ENCODE assay signal across 34 cellular contexts in genomic region chr15:74295800-74296199, GRCh38. TPM values are rescaled to one million over a fixed set of nuclear protein-coding genes. Genes with fewer than 3 reads are reported as not detected.
DNase-seq lines count a peak whose midpoint lies in the region; ATAC-seq, FAIRE-seq and TF ChIP-seq lines count a peak whose summit lies in the region.
"Had no signal": no experiment of that assay in that cellular context is flagged by ENCODE, and none has a peak within 500 bp of the region (broad histone marks: within the 10 kb centered on the region; RNA-seq: fewer than 3 reads in every experiment).

No MANE protein-coding gene starts in this region.

- 92% methylated on average over 6 of the region's 6 CpGs for WGBS in smooth muscle cell (ENCODE audit: low lambda C conversion rate)

- no peak overlapping the region for H2AFZ ChIP-seq in PC-9
- H2AFZ ChIP-seq in smooth muscle cell (ENCODE audit: low read depth): no peak overlapping the region
- H2AFZ ChIP-seq: hepatocyte had no signal

- intact Hi-C loops in PC-9 (cut with micrococcal nuclease; ENCODE audit: unreplicated experiment): no loop called here
- intact Hi-C loops in mucosa of descending colon (cut with DNase I, micrococcal nuclease): no loop called here

- H3K4me3 ChIP-seq in PC-9 (no peak overlapping the region), epithelial cell of proximal tubule (ENCODE audit: low read depth, low read length) (no peak overlapping the region), smooth muscle cell (no peak overlapping the region), mucosa of descending colon (no peak overlapping the region)
- H3K4me3 ChIP-seq: ascending aorta, BLaER1, cardiac muscle cell, coronary artery, HAP-1, hepatocyte, right lobe of liver had no signal

- H3K4me2 ChIP-seq in PC-9 (no peak overlapping the region), smooth muscle cell (no peak overlapping the region)
- H3K4me2 ChIP-seq: BLaER1, hepatocyte, KMS-11 had no signal

- BruUV-seq in PC-9 (replicated peaks; lab: Mats Ljungman, UMichigan): no TSS peak

- POLR2A ChIA-PET in PC-9 (lab: Charles Lee; ENCODE audit: unreplicated experiment): no interaction called here

- H3K9me3 ChIP-seq in PC-9 (ENCODE audit: insufficient read depth, low read depth): no peaks in the 10 kb centered on the region
- H3K9me3 ChIP-seq in smooth muscle cell (replicated peaks; ENCODE audit: low read depth): no peaks in the 10 kb centered on the region
- H3K9me3 ChIP-seq in mucosa of descending colon: no peaks in the 10 kb centered on the region
- H3K9me3 ChIP-seq: ascending aorta, BLaER1, HAP-1, right lobe of liver had no signal

- DNase-seq in COLO668 (lab: John Stamatoyannopoulos, UW; ENCODE audit: unreplicated experiment) (peak; percentile 13), PC-9 (peak in 1 of 2 experiments; percentile 14), epithelial cell of proximal tubule (ENCODE audit: low read depth) (no peak), smooth muscle cell (lab: John Stamatoyannopoulos, UW; ENCODE audit: unreplicated experiment) (no peak), D721Med (ENCODE audit: insufficient read length, low spot score) (no peak), mucosa of descending colon (no peak), HTR-8/SVneo (ENCODE audit: insufficient read length, low spot score) (no peak)
- DNase-seq: activated CD4-positive, alpha-beta T cell treated with anti-CD3 and anti-CD28 coated beads, Interleukin-2, amount 10 ng/mL, durations not matched to agents 24 days and 14 days; activated effector memory CD4-positive, alpha-beta T cell treated with anti-CD3 and anti-CD28 coated beads, Interleukin-2, amount 50 U/mL, for 16 hours; activated naive CD8-positive, alpha-beta T cell treated with anti-CD3 and anti-CD28 coated beads, Interleukin-2, amount 10 ng/mL, durations not matched to agents 7 days and 5 days; activated T-cell treated with anti-CD3 and anti-CD28 coated beads, Interleukin-2, amount 50 U/mL, for 1 hour; COR-L47; DND-41; effector memory CD8-positive, alpha-beta T cell; left cardiac atrium; mammary epithelial cell; NCI-H1436; NCI-H524 treated with DMSO at 0.1 percent for 48 hours; right lobe of liver; stimulated activated CD4-positive, alpha-beta T cell treated with anti-CD3 and anti-CD28 coated beads, Interleukin-4, amount 100 ng/mL, for 4 hours; stimulated activated naive B cell treated with anti-CD40 and anti-IgM and Interleukin-4, amounts not matched to agents 10 μg/mL and 1 μg/mL and 100 μg/mL, for 72 hours had no signal

- H4K20me1 ChIP-seq in PC-9 (ENCODE audit: insufficient read depth) (no peaks in the 10 kb centered on the region), smooth muscle cell (ENCODE audit: low read depth) (no peaks in the 10 kb centered on the region)

- CTCF ChIA-PET in PC-9 (lab: Charles Lee): interaction anchor here (0.6 kb wide), 1 partner anchor 323 kb away, joined by 6 read pairs; no protein-coding TSS in a partner anchor

- H3K27me3 ChIP-seq in PC-9 (ENCODE audit: insufficient read depth, low read depth): peaks cover 2% of the 10 kb centered on the region; the same call in 1 of the 2 replicates
- no peaks in the 10 kb centered on the region for H3K27me3 ChIP-seq in smooth muscle cell (ENCODE audit: low read depth)
- H3K27me3 ChIP-seq: ascending aorta, BLaER1, right lobe of liver had no signal

- peak; percentile 35 for TF ChIP-seq CTCF in GM12873 (IDR thresholded peaks at IDR 0.05; ENCODE audit: insufficient read depth, low read depth, low read length, missing control alignments)
- TF ChIP-seq CTCF in PC-9 (conservative IDR thresholded peaks at IDR 0.05): 0 out of 2 replicates have a peak, but pooled peaks have one; percentile 24
- peak; percentile 15 for TF ChIP-seq CTCF in epithelial cell of proximal tubule (conservative IDR thresholded peaks at IDR 0.05; ENCODE audit: low read depth, low read length)
- TF ChIP-seq CTCF in smooth muscle cell (IDR thresholded peaks at IDR 0.05; ENCODE audit: borderline replicate concordance, insufficient read depth, poor library complexity, severe bottlenecking): no peak
- no peak for TF ChIP-seq CTCF in D721Med (IDR thresholded peaks at IDR 0.05; ENCODE audit: insufficient read depth, missing control alignments)
- TF ChIP-seq CTCF in mucosa of descending colon (IDR thresholded peaks at IDR 0.05): no peak

- H3K79me2 ChIP-seq in PC-9 (ENCODE audit: low read depth) (no peaks in the 10 kb centered on the region), smooth muscle cell (ENCODE audit: low read depth) (no peaks in the 10 kb centered on the region)
- H3K79me2 ChIP-seq: hepatocyte had no signal

- H3K4me1 ChIP-seq in PC-9 (replicated peaks; ENCODE audit: insufficient read depth): no peaks in the 10 kb centered on the region
- H3K4me1 ChIP-seq in smooth muscle cell (ENCODE audit: low read depth): peaks cover 13% of the 10 kb centered on the region
- no peaks in the 10 kb centered on the region for H3K4me1 ChIP-seq in mucosa of descending colon (ENCODE audit: low read depth)
- H3K4me1 ChIP-seq: ascending aorta, HAP-1, right lobe of liver had no signal

- FAIRE-seq in D721Med (lab: Jason Lieb, UNC): no peak
- no peak for FAIRE-seq in HTR-8/SVneo (lab: Jason Lieb, UNC)
- FAIRE-seq: frontal cortex had no signal

- H3K9ac ChIP-seq in smooth muscle cell (ENCODE audit: low read depth): no peak overlapping the region
- H3K9ac ChIP-seq: BLaER1, KMS-11 had no signal

- H3K36me3 ChIP-seq in PC-9 (ENCODE audit: low read depth): no peaks in the 10 kb centered on the region
- H3K36me3 ChIP-seq in smooth muscle cell (ENCODE audit: low read depth): no peaks in the 10 kb centered on the region
- no peaks in the 10 kb centered on the region for H3K36me3 ChIP-seq in mucosa of descending colon (ENCODE audit: low read depth)
- H3K36me3 ChIP-seq: ascending aorta, BLaER1, cardiac muscle cell, HAP-1, right lobe of liver had no signal

- H3F3A ChIP-seq in PC-9 (ENCODE audit: insufficient read depth, low read depth): no peaks in the 10 kb centered on the region
- H3F3A ChIP-seq in smooth muscle cell (ENCODE audit: low read depth): peaks cover 19% of the 10 kb centered on the region

- ATAC-seq in mucosa of descending colon: no peak
- ATAC-seq: effector memory CD8-positive, alpha-beta T cell; esophagus mucosa; left cardiac atrium; stimulated activated naive B cell treated with anti-CD40 and anti-IgM and Interleukin-4, amounts not matched to agents 10 μg/mL and 1 μg/mL and 100 μg/mL, for 72 hours had no signal

- H3K27ac ChIP-seq in PC-9: no peak overlapping the region
- H3K27ac ChIP-seq in smooth muscle cell (ENCODE audit: low read depth): no peak overlapping the region
- H3K27ac ChIP-seq: ascending aorta, BLaER1, cardiac muscle cell, coronary artery, hepatocyte, KMS-11, right lobe of liver had no signal

- H3K9me2 ChIP-seq in PC-9 (ENCODE audit: insufficient read depth): no peaks in the 10 kb centered on the region

RNA-seq across cellular contexts. Expression of gene CCDC33, which starts 59.7 kb away (rescaled TPM):
- total RNA-seq in PC-9 (2021): 7.5 and 15.4 TPM in 2 replicates
- 2.5 TPM in 1 of 2 replicates, not detected in the other for total RNA-seq in epithelial cell of proximal tubule
- 2.1 and 3.8 TPM in 2 replicates for total RNA-seq in smooth muscle cell
- 5.8 and 10.0 TPM in 2 replicates for polyA plus RNA-seq in smooth muscle cell
- total RNA-seq in mucosa of descending colon: under 1 TPM in 1 of 3 donors, not detected in 2; 0.22 TPM
- total RNA-seq: activated CD4-positive, alpha-beta T cell treated with anti-CD3 and anti-CD28 coated beads, Interleukin-2, amount 10 ng/mL, durations not matched to agents 24 days and 14 days; activated CD8-positive, alpha-beta memory T cell treated with anti-CD3 and anti-CD28 coated beads for 36 hours; ascending aorta; HT1080; left cardiac atrium; mammary epithelial cell; right lobe of liver; T-helper 2 cell treated with Interferon-gamma antibody and Interleukin-4, amounts not matched to agents 100 ng/mL and 5 ng/mL, for 36 hours had no signal

Comparison
In these comparisons a context has a peak if more than half of its experiments do, and no peak if none do; other contexts are left out.
1. CTCF ChIP-seq: peak in GM12873 (single experiment), PC-9 (single experiment) and epithelial cell of proximal tubule (single experiment); none in smooth muscle cell (single experiment), D721Med (single experiment) and mucosa of descending colon (single experiment).